Comparison of ENCODE assay signal across 23 cellular contexts in the genomic region with DNA sequence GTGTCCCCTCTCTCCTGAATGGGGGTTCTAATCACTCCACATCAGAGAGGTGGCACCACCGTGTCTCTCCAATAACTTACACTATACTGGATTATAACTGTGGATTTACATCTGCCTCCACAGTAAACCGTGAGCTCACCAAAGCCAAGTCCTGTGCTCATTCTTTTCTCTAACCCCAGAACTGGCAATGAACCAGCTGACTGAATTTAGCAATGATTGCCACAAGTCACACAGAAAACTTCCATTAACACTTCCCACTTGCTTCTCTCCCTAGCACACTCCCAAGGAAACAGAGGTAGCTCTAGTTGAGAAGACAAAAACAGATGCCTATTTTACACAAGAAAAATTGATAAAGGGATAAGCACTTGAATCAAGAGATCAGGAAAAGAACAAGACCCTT.
A peak's percentile ranks its signal among the peaks of the same experiment; 100 is the strongest.
DNase-seq lines count a peak whose midpoint lies in the region; ATAC-seq and TF ChIP-seq lines count a peak whose summit lies in the region.
"Had no signal": no experiment of that assay in that cellular context is flagged by ENCODE, and none has a peak within 500 bp of the region (broad histone marks: within the 10 kb centered on the region; RNA-seq: fewer than 3 reads in every experiment).

No MANE protein-coding gene starts in this region.

- H4K20me1 ChIP-seq in MM.1S (ENCODE audit: insufficient read depth, low read length), result no peaks in the 10 kb centered on the region

- no peak overlapping the region for H3K4me2 ChIP-seq in MM.1S (ENCODE audit: low read depth, low read length)

- POLR2A ChIA-PET in activated CD8-positive, alpha-beta T cell treated with anti-CD3 and anti-CD28 coated beads, Interleukin-2, amount 10 ng/mL, durations not matched to agents 7 days and 5 days (lab: Charles Lee), result no interaction called here

- no peak overlapping the region for H3K4me3 ChIP-seq in astrocyte of the cerebellum (ENCODE audit: low read depth, low read length)
- H3K4me3 ChIP-seq in fibroblast of pulmonary artery (replicated peaks; ENCODE audit: low read depth, low read length), result no peak overlapping the region
- H3K4me3 ChIP-seq in MM.1S (ENCODE audit: low read length), result no peak overlapping the region
- H3K4me3 ChIP-seq: GM12878 had no signal

- H3K27me3 Mint-ChIP-seq in activated CD8-positive, alpha-beta T cell treated with anti-CD3 and anti-CD28 coated beads, Interleukin-2, amount 10 ng/mL, durations not matched to agents 7 days and 5 days (ENCODE audit: low read depth), result no peaks in the 10 kb centered on the region

- no peaks in the 10 kb centered on the region for H3K79me2 ChIP-seq in MM.1S (ENCODE audit: low read length)

- TF ChIP-seq CTCF in astrocyte of the cerebellum (IDR thresholded peaks at IDR 0.05; ENCODE audit: low read depth, low read length, missing control alignments), result no peak
- no peak for TF ChIP-seq CTCF in fibroblast of pulmonary artery (IDR thresholded peaks at IDR 0.05; ENCODE audit: low read length, missing control alignments)
- TF ChIP-seq CTCF in MM.1S (IDR thresholded peaks at IDR 0.05; ENCODE audit: low read length), result no peak

- H3K36me3 Mint-ChIP-seq in activated CD8-positive, alpha-beta T cell treated with anti-CD3 and anti-CD28 coated beads, Interleukin-2, amount 10 ng/mL, durations not matched to agents 7 days and 5 days (ENCODE audit: low read depth), result no peaks in the 10 kb centered on the region
- H3K36me3 Mint-ChIP-seq: CD14-positive monocyte had no signal

- H3K27ac ChIP-seq in MM.1S (ENCODE audit: low read length), result no peak overlapping the region
- H3K27ac ChIP-seq: 22Rv1 had no signal

- no peak overlapping the region for H3K27ac Mint-ChIP-seq in activated CD8-positive, alpha-beta T cell treated with anti-CD3 and anti-CD28 coated beads, Interleukin-2, amount 10 ng/mL, durations not matched to agents 7 days and 5 days
- H3K27ac Mint-ChIP-seq: CD14-positive monocyte had no signal

- CTCF ChIA-PET in activated CD8-positive, alpha-beta T cell treated with anti-CD3 and anti-CD28 coated beads, Interleukin-2, amount 10 ng/mL, durations not matched to agents 7 days and 5 days (lab: Charles Lee), result no interaction called here

- H3K9me3 Mint-ChIP-seq in activated CD8-positive, alpha-beta T cell treated with anti-CD3 and anti-CD28 coated beads, Interleukin-2, amount 10 ng/mL, durations not matched to agents 7 days and 5 days (ENCODE audit: insufficient read depth), result no peaks in the 10 kb centered on the region

- H3K4me1 Mint-ChIP-seq in activated CD8-positive, alpha-beta T cell treated with anti-CD3 and anti-CD28 coated beads, Interleukin-2, amount 10 ng/mL, durations not matched to agents 7 days and 5 days (ENCODE audit: low read depth), result peaks cover 2% of the 10 kb centered on the region

- no peaks in the 10 kb centered on the region for H3K27me3 ChIP-seq in MM.1S (replicated peaks; ENCODE audit: insufficient read depth, low read length)

- H3K9me2 ChIP-seq in MM.1S (replicated peaks; ENCODE audit: insufficient read depth, low read length), result no peaks in the 10 kb centered on the region

- H3K9ac ChIP-seq in MM.1S (ENCODE audit: low read length), result no peak overlapping the region

- H3K9me3 ChIP-seq in MM.1S (replicated peaks; ENCODE audit: insufficient read depth, low read length), result no peaks in the 10 kb centered on the region

- no peaks in the 10 kb centered on the region for H3K36me3 ChIP-seq in MM.1S (replicated peaks; ENCODE audit: insufficient read depth, low read length)

- no peaks in the 10 kb centered on the region for H3F3A ChIP-seq in MM.1S (ENCODE audit: insufficient read depth, low read length)

- no peak for ATAC-seq in activated CD8-positive, alpha-beta T cell treated with anti-CD3 and anti-CD28 coated beads, Interleukin-2, amount 10 ng/mL, durations not matched to agents 7 days and 5 days
- ATAC-seq: GM12878, PC-3 had no signal

- H2AFZ ChIP-seq in MM.1S (ENCODE audit: low read length), result no peak overlapping the region

- H3K4me1 ChIP-seq in MM.1S (ENCODE audit: low read length), result peaks cover 4% of the 10 kb centered on the region

- no peak overlapping the region for H3K4me3 Mint-ChIP-seq in activated CD8-positive, alpha-beta T cell treated with anti-CD3 and anti-CD28 coated beads, Interleukin-2, amount 10 ng/mL, durations not matched to agents 7 days and 5 days
- H3K4me3 Mint-ChIP-seq: CD14-positive monocyte had no signal

- in situ Hi-C loops in astrocyte of the cerebellum (cut with HindIII; ENCODE audit: low sequenced_read_pairs), result no loop called here

- DNase-seq in NCI-H82 (lab: John Stamatoyannopoulos, UW) (peak; percentile 1), NCI-H82 treated with DMSO at 0.1 percent for 48 hours (lab: John Stamatoyannopoulos, UW; ENCODE audit: unreplicated experiment) (no peak), astrocyte of the cerebellum (ENCODE audit: low read depth) (peak; percentile 16), fibroblast of pulmonary artery (ENCODE audit: low read depth) (peak; percentile 11), stromal cell of bone marrow (ENCODE audit: low read depth) (peak; percentile 10), D341Med (ENCODE audit: low spot score) (no peak), MM.1S (no peak)
- DNase-seq in activated CD8-positive, alpha-beta T cell treated with anti-CD3 and anti-CD28 coated beads, Interleukin-2, amount 10 ng/mL, durations not matched to agents 7 days and 5 days, result no peak
- DNase-seq: DND-41, GDM1, GOT3, MV-4-11, NCI-H1417, NCI-H187, NCI-H2107, NCI-H510A treated with DMSO at 0.1 percent for 48 hours, NCI-H774, RPMI8226, SHP77 treated with DMSO at 0.1 percent for 48 hours had no signal

Comparison
In these comparisons a context has a peak if more than half of its experiments do, and no peak if none do; other contexts are left out.
1. DNase-seq: peak in NCI-H82 (single experiment), astrocyte of the cerebellum (single experiment), fibroblast of pulmonary artery (single experiment) and stromal cell of bone marrow (single experiment); none in NCI-H82 treated with DMSO at 0.1 percent for 48 hours (single experiment), D341Med (single experiment), MM.1S (single experiment) and activated CD8-positive, alpha-beta T cell treated with anti-CD3 and anti-CD28 coated beads, Interleukin-2, amount 10 ng/mL, durations not matched to agents 7 days and 5 days (single experiment).